1 cellular context compared by ENCODE assay signal in the genomic region with DNA sequence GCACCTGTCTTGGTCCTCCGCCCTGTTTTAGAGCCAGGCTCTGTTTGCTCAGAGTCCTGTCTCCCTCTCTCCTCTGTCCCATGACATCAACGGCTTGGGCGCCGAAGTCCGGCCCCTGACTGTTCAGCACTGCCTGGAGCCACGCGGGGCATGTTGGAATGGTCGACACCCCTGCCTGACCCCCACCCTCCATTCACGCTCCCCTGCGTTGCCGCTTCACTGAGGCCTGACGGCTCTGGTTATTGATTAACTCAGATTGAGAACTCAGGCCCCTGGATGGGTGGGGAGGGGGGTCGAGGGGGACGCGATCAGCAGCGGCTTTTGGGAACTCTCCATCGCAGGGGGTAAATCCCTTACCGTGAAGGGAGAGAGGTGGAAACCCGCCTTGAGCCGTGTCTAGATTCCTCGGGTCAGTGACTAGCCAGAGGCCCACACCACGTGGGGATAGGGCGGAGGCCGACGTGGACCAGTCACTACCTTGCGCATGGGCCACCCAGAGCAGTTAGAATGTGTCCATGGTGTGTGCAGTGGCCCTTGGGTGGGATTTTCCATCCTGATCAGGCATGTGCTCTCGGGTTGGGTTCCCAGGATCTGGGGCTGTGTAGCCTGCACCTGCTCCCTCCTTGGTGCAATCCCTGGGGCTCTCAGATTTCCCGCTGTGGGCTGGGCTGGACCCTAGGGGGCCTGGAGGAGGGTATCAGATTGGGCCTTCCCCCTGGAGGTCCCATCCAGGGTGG.
TF ChIP-seq lines count a peak whose summit lies in the region.

No MANE protein-coding gene starts in this region.

TF ChIP-seq in GM23338, 12 proteins besides CTCF, POLR2A, EP300 and RAD21 (continued from another document):
- TF ChIP-seq, protein P1, sequence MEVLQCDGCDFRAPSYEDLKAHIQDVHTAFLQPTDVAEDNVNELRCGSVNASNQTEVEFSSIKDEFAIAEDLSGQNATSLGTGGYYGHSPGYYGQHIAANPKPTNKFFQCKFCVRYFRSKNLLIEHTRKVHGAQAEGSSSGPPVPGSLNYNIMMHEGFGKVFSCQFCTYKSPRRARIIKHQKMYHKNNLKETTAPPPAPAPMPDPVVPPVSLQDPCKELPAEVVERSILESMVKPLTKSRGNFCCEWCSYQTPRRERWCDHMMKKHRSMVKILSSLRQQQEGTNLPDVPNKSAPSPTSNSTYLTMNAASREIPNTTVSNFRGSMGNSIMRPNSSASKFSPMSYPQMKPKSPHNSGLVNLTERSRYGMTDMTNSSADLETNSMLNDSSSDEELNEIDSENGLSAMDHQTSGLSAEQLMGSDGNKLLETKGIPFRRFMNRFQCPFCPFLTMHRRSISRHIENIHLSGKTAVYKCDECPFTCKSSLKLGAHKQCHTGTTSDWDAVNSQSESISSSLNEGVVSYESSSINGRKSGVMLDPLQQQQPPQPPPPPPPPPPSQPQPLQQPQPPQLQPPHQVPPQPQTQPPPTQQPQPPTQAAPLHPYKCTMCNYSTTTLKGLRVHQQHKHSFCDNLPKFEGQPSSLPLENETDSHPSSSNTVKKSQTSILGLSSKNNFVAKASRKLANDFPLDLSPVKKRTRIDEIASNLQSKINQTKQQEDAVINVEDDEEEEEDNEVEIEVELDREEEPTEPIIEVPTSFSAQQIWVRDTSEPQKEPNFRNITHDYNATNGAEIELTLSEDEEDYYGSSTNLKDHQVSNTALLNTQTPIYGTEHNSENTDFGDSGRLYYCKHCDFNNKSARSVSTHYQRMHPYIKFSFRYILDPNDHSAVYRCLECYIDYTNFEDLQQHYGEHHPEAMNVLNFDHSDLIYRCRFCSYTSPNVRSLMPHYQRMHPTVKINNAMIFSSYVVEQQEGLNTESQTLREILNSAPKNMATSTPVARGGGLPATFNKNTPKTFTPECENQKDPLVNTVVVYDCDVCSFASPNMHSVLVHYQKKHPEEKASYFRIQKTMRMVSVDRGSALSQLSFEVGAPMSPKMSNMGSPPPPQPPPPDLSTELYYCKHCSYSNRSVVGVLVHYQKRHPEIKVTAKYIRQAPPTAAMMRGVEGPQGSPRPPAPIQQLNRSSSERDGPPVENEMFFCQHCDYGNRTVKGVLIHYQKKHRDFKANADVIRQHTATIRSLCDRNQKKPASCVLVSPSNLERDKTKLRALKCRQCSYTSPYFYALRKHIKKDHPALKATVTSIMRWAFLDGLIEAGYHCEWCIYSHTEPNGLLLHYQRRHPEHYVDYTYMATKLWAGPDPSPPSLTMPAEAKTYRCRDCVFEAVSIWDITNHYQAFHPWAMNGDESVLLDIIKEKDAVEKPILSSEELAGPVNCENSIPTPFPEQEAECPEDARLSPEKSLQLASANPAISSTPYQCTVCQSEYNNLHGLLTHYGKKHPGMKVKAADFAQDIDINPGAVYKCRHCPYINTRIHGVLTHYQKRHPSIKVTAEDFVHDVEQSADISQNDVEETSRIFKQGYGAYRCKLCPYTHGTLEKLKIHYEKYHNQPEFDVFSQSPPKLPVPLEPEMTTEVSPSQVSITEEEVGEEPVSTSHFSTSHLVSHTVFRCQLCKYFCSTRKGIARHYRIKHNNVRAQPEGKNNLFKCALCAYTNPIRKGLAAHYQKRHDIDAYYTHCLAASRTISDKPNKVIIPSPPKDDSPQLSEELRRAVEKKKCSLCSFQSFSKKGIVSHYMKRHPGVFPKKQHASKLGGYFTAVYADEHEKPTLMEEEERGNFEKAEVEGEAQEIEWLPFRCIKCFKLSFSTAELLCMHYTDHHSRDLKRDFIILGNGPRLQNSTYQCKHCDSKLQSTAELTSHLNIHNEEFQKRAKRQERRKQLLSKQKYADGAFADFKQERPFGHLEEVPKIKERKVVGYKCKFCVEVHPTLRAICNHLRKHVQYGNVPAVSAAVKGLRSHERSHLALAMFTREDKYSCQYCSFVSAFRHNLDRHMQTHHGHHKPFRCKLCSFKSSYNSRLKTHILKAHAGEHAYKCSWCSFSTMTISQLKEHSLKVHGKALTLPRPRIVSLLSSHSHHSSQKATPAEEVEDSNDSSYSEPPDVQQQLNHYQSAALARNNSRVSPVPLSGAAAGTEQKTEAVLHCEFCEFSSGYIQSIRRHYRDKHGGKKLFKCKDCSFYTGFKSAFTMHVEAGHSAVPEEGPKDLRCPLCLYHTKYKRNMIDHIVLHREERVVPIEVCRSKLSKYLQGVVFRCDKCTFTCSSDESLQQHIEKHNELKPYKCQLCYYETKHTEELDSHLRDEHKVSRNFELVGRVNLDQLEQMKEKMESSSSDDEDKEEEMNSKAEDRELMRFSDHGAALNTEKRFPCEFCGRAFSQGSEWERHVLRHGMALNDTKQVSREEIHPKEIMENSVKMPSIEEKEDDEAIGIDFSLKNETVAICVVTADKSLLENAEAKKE (CRISPR knock-in tag; IDR thresholded peaks at IDR 0.05) = no peak
- TF ChIP-seq POLR2AphosphoS5 (IDR thresholded peaks at IDR 0.05; ENCODE audit: low read depth) (no peak), EZH2 (IDR thresholded peaks at IDR 0.05; ENCODE audit: low read depth, unreplicated experiment) (no peak), ZNF114 (CRISPR knock-in tag; IDR thresholded peaks at IDR 0.05) (no peak)
- TF ChIP-seq, protein P2, sequence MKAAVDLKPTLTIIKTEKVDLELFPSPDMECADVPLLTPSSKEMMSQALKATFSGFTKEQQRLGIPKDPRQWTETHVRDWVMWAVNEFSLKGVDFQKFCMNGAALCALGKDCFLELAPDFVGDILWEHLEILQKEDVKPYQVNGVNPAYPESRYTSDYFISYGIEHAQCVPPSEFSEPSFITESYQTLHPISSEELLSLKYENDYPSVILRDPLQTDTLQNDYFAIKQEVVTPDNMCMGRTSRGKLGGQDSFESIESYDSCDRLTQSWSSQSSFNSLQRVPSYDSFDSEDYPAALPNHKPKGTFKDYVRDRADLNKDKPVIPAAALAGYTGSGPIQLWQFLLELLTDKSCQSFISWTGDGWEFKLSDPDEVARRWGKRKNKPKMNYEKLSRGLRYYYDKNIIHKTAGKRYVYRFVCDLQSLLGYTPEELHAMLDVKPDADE (IDR thresholded peaks at IDR 0.05) = no peak
- TF ChIP-seq, protein P3, sequence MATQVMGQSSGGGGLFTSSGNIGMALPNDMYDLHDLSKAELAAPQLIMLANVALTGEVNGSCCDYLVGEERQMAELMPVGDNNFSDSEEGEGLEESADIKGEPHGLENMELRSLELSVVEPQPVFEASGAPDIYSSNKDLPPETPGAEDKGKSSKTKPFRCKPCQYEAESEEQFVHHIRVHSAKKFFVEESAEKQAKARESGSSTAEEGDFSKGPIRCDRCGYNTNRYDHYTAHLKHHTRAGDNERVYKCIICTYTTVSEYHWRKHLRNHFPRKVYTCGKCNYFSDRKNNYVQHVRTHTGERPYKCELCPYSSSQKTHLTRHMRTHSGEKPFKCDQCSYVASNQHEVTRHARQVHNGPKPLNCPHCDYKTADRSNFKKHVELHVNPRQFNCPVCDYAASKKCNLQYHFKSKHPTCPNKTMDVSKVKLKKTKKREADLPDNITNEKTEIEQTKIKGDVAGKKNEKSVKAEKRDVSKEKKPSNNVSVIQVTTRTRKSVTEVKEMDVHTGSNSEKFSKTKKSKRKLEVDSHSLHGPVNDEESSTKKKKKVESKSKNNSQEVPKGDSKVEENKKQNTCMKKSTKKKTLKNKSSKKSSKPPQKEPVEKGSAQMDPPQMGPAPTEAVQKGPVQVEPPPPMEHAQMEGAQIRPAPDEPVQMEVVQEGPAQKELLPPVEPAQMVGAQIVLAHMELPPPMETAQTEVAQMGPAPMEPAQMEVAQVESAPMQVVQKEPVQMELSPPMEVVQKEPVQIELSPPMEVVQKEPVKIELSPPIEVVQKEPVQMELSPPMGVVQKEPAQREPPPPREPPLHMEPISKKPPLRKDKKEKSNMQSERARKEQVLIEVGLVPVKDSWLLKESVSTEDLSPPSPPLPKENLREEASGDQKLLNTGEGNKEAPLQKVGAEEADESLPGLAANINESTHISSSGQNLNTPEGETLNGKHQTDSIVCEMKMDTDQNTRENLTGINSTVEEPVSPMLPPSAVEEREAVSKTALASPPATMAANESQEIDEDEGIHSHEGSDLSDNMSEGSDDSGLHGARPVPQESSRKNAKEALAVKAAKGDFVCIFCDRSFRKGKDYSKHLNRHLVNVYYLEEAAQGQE (IDR thresholded peaks at IDR 0.05; ENCODE audit: unreplicated experiment) = no peak
